In the genomic region with DNA sequence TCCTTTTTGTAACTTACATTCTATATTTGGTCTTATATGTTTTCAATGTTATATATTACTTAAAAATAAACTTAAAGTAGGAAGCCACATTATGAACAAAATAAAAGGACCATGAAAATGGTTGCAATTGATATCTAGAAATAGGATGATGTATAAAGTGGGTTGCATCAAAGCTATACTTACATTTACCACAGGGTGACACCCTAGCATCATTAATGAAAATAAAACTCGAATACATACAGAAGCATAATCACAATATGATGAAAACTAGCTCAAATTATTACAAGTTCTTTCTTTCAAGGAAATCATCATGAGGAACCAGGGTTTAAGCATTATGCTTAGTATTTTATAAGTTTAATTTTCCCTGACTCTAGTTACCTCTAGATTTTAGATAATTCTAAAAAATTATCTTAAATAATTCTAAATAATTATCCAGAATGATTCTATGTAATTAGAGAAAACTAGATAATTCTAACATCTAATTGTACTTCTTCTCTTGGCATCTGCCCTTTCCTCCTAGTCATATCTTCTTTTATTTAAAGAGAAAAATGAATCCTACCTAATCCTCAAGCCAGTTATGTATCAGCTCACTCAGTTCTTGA, we compare ENCODE assay signal across 9 cellular contexts. TPM values are rescaled to one million over a fixed set of nuclear protein-coding genes. Genes with fewer than 3 reads are reported as not detected.
A peak's percentile ranks its signal among the peaks of the same experiment; 100 is the strongest.
DNase-seq lines count a peak whose midpoint lies in the region; ATAC-seq, FAIRE-seq and TF ChIP-seq lines count a peak whose summit lies in the region.
"Had no signal": no experiment of that assay in that cellular context is flagged by ENCODE, and none has a peak within 500 bp of the region (broad histone marks: within the 10 kb centered on the region; RNA-seq: fewer than 3 reads in every experiment).

No MANE protein-coding gene starts in this region.

- peaks cover 25% of the 10 kb centered on the region for H3K27me3 ChIP-seq in DND-41 (ENCODE audit: insufficient read depth, low read length, poor library complexity)
- no peaks in the 10 kb centered on the region for H3K27me3 ChIP-seq in ascending aorta

- DNase-seq in DND-41 (no peak), LNCaP clone FGC (ENCODE audit: low read depth) (peak; percentile 18), ascending aorta (ENCODE audit: low spot score in 2 of 2) (no peak), urothelium cell line (ENCODE audit: low spot score) (peak; percentile 32), GDM1 (lab: John Stamatoyannopoulos, UW) (no peak)

- TF ChIP-seq CTCF in DND-41 (IDR thresholded peaks at IDR 0.05; ENCODE audit: borderline replicate concordance, extremely low read depth, low read length, poor library complexity, severe bottlenecking) (peak; percentile 80), LNCaP clone FGC (IDR thresholded peaks at IDR 0.05; ENCODE audit: control insufficient read depth, extremely low read depth, insufficient read depth) (peak; percentile 70), ascending aorta (IDR thresholded peaks at IDR 0.05) (peak; percentile 57 to 71 (median 68))

- no peak overlapping the region for H2AFZ ChIP-seq in DND-41 (ENCODE audit: low read depth, low read length)

- H3K9me3 ChIP-seq in DND-41 (ENCODE audit: insufficient read depth, low read length, severe bottlenecking) (no peaks in the 10 kb centered on the region), ascending aorta (no peaks in the 10 kb centered on the region)
- H3K9me3 ChIP-seq: neutrophil had no signal

- intact Hi-C loops in ascending aorta (cut with DNase I) = loop anchor here (2.0 kb wide), 1 partner anchor 428 kb away; no protein-coding TSS in a partner anchor

- no peaks in the 10 kb centered on the region for H3K4me1 ChIP-seq in DND-41 (ENCODE audit: insufficient read depth, low read length)
- H3K4me1 ChIP-seq in ascending aorta = no peaks in the 10 kb centered on the region

- no peak overlapping the region for H3K9ac ChIP-seq in DND-41 (ENCODE audit: low read depth, low read length)

- H3K4me2 ChIP-seq in DND-41 (ENCODE audit: insufficient read depth, low read length) = no peak overlapping the region

- no peaks in the 10 kb centered on the region for H4K20me1 ChIP-seq in DND-41 (ENCODE audit: insufficient read depth, low read length)

- FAIRE-seq in islet of Langerhans (lab: Jason Lieb, UNC) (peak; percentile 97), urothelium cell line (lab: Jason Lieb, UNC) (no peak)

- ATAC-seq in DND-41 (ENCODE audit: insufficient read depth, low read depth) = peak; percentile 66; the same call in 1 of the 3 replicates
- no peak for ATAC-seq in HG03108 (IDR thresholded peaks at IDR 0.05; ENCODE audit: unreplicated experiment)
- no peak for ATAC-seq in HG03469 (IDR thresholded peaks at IDR 0.05; ENCODE audit: unreplicated experiment)

- no peaks in the 10 kb centered on the region for H3K36me3 ChIP-seq in DND-41 (ENCODE audit: insufficient read depth, low read length)
- H3K36me3 ChIP-seq in ascending aorta = no peaks in the 10 kb centered on the region
- H3K36me3 ChIP-seq: neutrophil had no signal

- H3K27ac ChIP-seq in DND-41 (ENCODE audit: low read length) (no peak overlapping the region), ascending aorta (no peak overlapping the region)
- H3K27ac ChIP-seq: neutrophil had no signal

- H3K4me3 ChIP-seq in DND-41 (ENCODE audit: low read depth in 1 of 2, low read length in 2 of 2) = no peak overlapping the region
- H3K4me3 ChIP-seq in LNCaP clone FGC (ENCODE audit: low read depth, low read length) = no peak overlapping the region
- H3K4me3 ChIP-seq in ascending aorta = no peak overlapping the region

- H3K79me2 ChIP-seq in DND-41 (ENCODE audit: insufficient read depth, low read length) = no peaks in the 10 kb centered on the region

RNA-seq across cellular contexts. Expression of gene TAS2R7, which starts 31.2 kb away (rescaled TPM):
- not detected for total RNA-seq in ascending aorta

RNA-seq across cellular contexts. Expression of gene TAS2R8, which starts 35.9 kb away (rescaled TPM):
- not detected for total RNA-seq in ascending aorta

RNA-seq across cellular contexts. Expression of gene TAS2R9, which starts 38.7 kb away (rescaled TPM):
- not detected for total RNA-seq in ascending aorta

RNA-seq across cellular contexts. Expression of gene YBX3, which starts 48.1 kb away (rescaled TPM):
- 326 TPM for total RNA-seq in ascending aorta

RNA-seq across cellular contexts. Expression of gene TAS2R10, which starts 54.9 kb away (rescaled TPM):
- total RNA-seq in ascending aorta = not detected

Comparison
In these comparisons a context has a peak if more than half of its experiments do, and no peak if none do; other contexts are left out.
1. DNase-seq: peak in LNCaP clone FGC (single experiment) and urothelium cell line (single experiment); none in DND-41 (single experiment), ascending aorta (0 of 2) and GDM1 (single experiment).
2. Peak in every context shown above with its lines, with median percentiles within 50 percentile points of each other: CTCF ChIP-seq.